In the genomic region with DNA sequence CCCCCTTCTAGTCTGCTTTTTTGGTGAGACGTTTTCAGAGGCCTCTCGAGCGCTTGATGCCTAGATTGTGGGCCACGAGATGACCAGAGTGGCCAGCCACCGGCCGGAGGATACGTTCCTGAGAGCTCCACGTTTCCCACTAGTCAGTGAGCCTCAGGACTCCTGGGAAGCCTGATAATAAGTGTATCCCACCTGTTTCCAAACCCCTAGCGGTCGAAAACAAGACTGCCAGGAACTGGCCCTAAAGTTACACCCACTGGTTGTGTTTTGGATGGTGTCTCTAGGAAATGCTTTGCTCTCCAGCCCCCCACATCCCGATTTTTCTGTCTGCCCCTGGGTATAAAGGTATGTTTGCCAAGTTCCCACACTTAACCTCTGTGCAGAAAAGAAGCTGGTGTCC, we compare ENCODE assay signal across 11 cellular contexts. TPM values are rescaled to one million over a fixed set of nuclear protein-coding genes. Genes with fewer than 3 reads are reported as not detected.
DNase-seq lines count a peak whose midpoint lies in the region; ATAC-seq, FAIRE-seq and TF ChIP-seq lines count a peak whose summit lies in the region.
"Had no signal": no experiment of that assay in that cellular context is flagged by ENCODE, and none has a peak within 500 bp of the region (broad histone marks: within the 10 kb centered on the region; RNA-seq: fewer than 3 reads in every experiment).

No MANE protein-coding gene starts in this region.

- H3K4me2 ChIP-seq in GM23338, result no peak overlapping the region
- H3K4me2 ChIP-seq in neuronal stem cell (ENCODE audit: insufficient read depth, low read length, poor library complexity, severe bottlenecking), result peak overlapping the region; percentile 2

- H3K27me3 Mint-ChIP-seq in GM23338 (ENCODE audit: insufficient read depth, low read depth, poor library complexity), result peaks cover 7% of the 10 kb centered on the region
- H3K27me3 Mint-ChIP-seq in endodermal cell (ENCODE audit: insufficient read depth), result no peaks in the 10 kb centered on the region

- no peaks in the 10 kb centered on the region for H3K9me2 ChIP-seq in GM23338 (ENCODE audit: insufficient read depth)

- H4K91ac ChIP-seq in neuronal stem cell (ENCODE audit: low read depth, low read length, poor library complexity), result no peak overlapping the region

- no peak overlapping the region for H3K23ac ChIP-seq in neuronal stem cell (ENCODE audit: low read depth, low read length, poor library complexity)

- H3K9me3 Mint-ChIP-seq in GM23338 (no peaks in the 10 kb centered on the region), endodermal cell (peaks cover 46% of the 10 kb centered on the region)

- ATAC-seq in GM23338 (peak; percentile 58), lower lobe of right lung (no peak)

- FAIRE-seq in HTR-8/SVneo (lab: Jason Lieb, UNC), result no peak

- no peaks in the 10 kb centered on the region for H3K79me1 ChIP-seq in neuronal stem cell (ENCODE audit: low read depth, low read length)

- no peak overlapping the region for H3K9ac ChIP-seq in endodermal cell (ENCODE audit: extremely low read depth, low read length, poor library complexity, severe bottlenecking)
- H3K9ac ChIP-seq in neuronal stem cell (ENCODE audit: low read depth, low read length, poor library complexity), result no peak overlapping the region

- H3K27ac ChIP-seq in GM23338 (ENCODE audit: low read depth) (no peak overlapping the region), endodermal cell (ENCODE audit: low read depth, low read length) (no peak overlapping the region), neuronal stem cell (replicated peaks; ENCODE audit: low read length) (no peak overlapping the region), coronary artery (no peak overlapping the region), lower lobe of right lung (no peak overlapping the region)

- no peak overlapping the region for H2BK120ac ChIP-seq in neuronal stem cell (ENCODE audit: low read depth, low read length)

- H3K4me1 ChIP-seq in GM23338 (ENCODE audit: insufficient read depth) (no peaks in the 10 kb centered on the region), endodermal cell (ENCODE audit: control insufficient read depth, insufficient read depth, low read length) (no peaks in the 10 kb centered on the region), neuronal stem cell (ENCODE audit: control insufficient read depth in 2 of 2, insufficient read depth in 1 of 2, low read depth in 1 of 2, low read length in 2 of 2) (no peaks in the 10 kb centered on the region), lower lobe of right lung (no peaks in the 10 kb centered on the region)

- H3K4me1 Mint-ChIP-seq in GM23338 (no peaks in the 10 kb centered on the region), endodermal cell (peaks cover 3% of the 10 kb centered on the region)

- no peaks in the 10 kb centered on the region for H4K20me1 ChIP-seq in GM23338 (replicated peaks; ENCODE audit: insufficient read depth)

- no peak overlapping the region for H3K4ac ChIP-seq in neuronal stem cell (ENCODE audit: low read length)

- H3K36me3 ChIP-seq in GM23338 (ENCODE audit: insufficient read depth) (no peaks in the 10 kb centered on the region), endodermal cell (ENCODE audit: control insufficient read depth, insufficient read depth, low read length) (no peaks in the 10 kb centered on the region), neuronal stem cell (replicated peaks in 1 of 2; ENCODE audit: control insufficient read depth in 2 of 2, insufficient read depth in 2 of 2, low read length in 2 of 2) (no peaks in the 10 kb centered on the region), lower lobe of right lung (no peaks in the 10 kb centered on the region)

- H3K4me3 Mint-ChIP-seq in GM23338, result no peak overlapping the region
- H3K4me3 Mint-ChIP-seq in endodermal cell, result peak overlapping the region; percentile 62

- no peak overlapping the region for H4K8ac ChIP-seq in neuronal stem cell (ENCODE audit: low read depth, low read length)

- H2AFZ ChIP-seq in GM23338 (no peak overlapping the region), neuronal stem cell (ENCODE audit: low read length) (peak overlapping the region; percentile 66)

- no peak overlapping the region for H3K14ac ChIP-seq in neuronal stem cell (ENCODE audit: low read length)

- H3K36me3 Mint-ChIP-seq in GM23338 (ENCODE audit: low read depth) (no peaks in the 10 kb centered on the region), endodermal cell (ENCODE audit: low read depth) (no peaks in the 10 kb centered on the region)

- H3K27me3 ChIP-seq in GM23338 (ENCODE audit: insufficient read depth) (no peaks in the 10 kb centered on the region), endodermal cell (ENCODE audit: control insufficient read depth, insufficient read depth, low read length, poor library complexity, severe bottlenecking) (no peaks in the 10 kb centered on the region), neuronal stem cell (ENCODE audit: control insufficient read depth in 3 of 3, insufficient read depth in 3 of 3, low read depth in 1 of 3, low read length in 3 of 3) (no peaks in the 10 kb centered on the region), lower lobe of right lung (ENCODE audit: low read depth) (no peaks in the 10 kb centered on the region)

- no peaks in the 10 kb centered on the region for H3F3A ChIP-seq in GM23338 (replicated peaks; ENCODE audit: low read depth)

- H2BK15ac ChIP-seq in neuronal stem cell (ENCODE audit: low read length), result no peak overlapping the region

- no peaks in the 10 kb centered on the region for H3K9me3 ChIP-seq in endodermal cell (ENCODE audit: control insufficient read depth, low read length)
- no peaks in the 10 kb centered on the region for H3K9me3 ChIP-seq in neuronal stem cell (replicated peaks in 1 of 2; ENCODE audit: control insufficient read depth in 2 of 2, insufficient read depth in 1 of 2, low read depth in 1 of 2, low read length in 2 of 2)
- H3K9me3 ChIP-seq in lower lobe of right lung, result no peaks in the 10 kb centered on the region

- H3K4me3 ChIP-seq in GM23338, result no peak overlapping the region
- H3K4me3 ChIP-seq in endodermal cell (ENCODE audit: low read length), result no peak overlapping the region
- H3K4me3 ChIP-seq in neuronal stem cell (ENCODE audit: low read length in 2 of 2), result no peak overlapping the region
- no peak overlapping the region for H3K4me3 ChIP-seq in coronary artery
- no peak overlapping the region for H3K4me3 ChIP-seq in lower lobe of right lung

- peak; percentile 45 to 47 for TF ChIP-seq CTCF in GM23338 (conservative IDR thresholded peaks at IDR 0.05; ENCODE audit: low read depth in 2 of 2)
- peak; percentile 67 for TF ChIP-seq CTCF in endodermal cell (conservative IDR thresholded peaks at IDR 0.05)
- no peak for TF ChIP-seq CTCF in coronary artery (IDR thresholded peaks at IDR 0.05)
- no peak for TF ChIP-seq CTCF in lower lobe of right lung (IDR thresholded peaks at IDR 0.05)

- no peak overlapping the region for H3K27ac Mint-ChIP-seq in GM23338
- H3K27ac Mint-ChIP-seq in endodermal cell, result no peak overlapping the region

- 64% methylated on average over 11 of the region's 11 CpGs; no CpG with 5 or more reads in 1 of the 2 experiments for WGBS in endodermal cell (ENCODE audit: insufficient coverage in 1 of 2, insufficient read length in 1 of 2), 2 experiments
- WGBS in neuronal stem cell (ENCODE audit: extremely low coverage in 2 of 2, insufficient read length in 2 of 2, insufficient replicate concordance in 1 of 2), 2 donors, result no CpG with 5 or more reads among the region's 11 CpGs

- DNase-seq in GM23338 (ENCODE audit: low spot score), result peak; percentile 63
- DNase-seq in NCI-H748 (lab: John Stamatoyannopoulos, UW; ENCODE audit: unreplicated experiment), result peak; percentile 75
- peak; percentile 75 for DNase-seq in endodermal cell
- DNase-seq in neuronal stem cell (ENCODE audit: low spot score), result peak; percentile 8
- DNase-seq in HTR-8/SVneo (ENCODE audit: insufficient read length, low spot score), result no peak
- DNase-seq in coronary artery (ENCODE audit: low spot score), result no peak
- no peak for DNase-seq in lower lobe of right lung
- DNase-seq: central memory CD4-positive, alpha-beta T cell; NCI-H1105; SHP77 had no signal

- H3K79me2 ChIP-seq in GM23338 (replicated peaks; ENCODE audit: insufficient read depth), result no peaks in the 10 kb centered on the region

- no peak overlapping the region for H3K18ac ChIP-seq in neuronal stem cell (ENCODE audit: low read length)

- no peak overlapping the region for H2BK12ac ChIP-seq in neuronal stem cell (ENCODE audit: low read length)

- intact Hi-C loops in lower lobe of right lung (cut with DNase I), result no loop called here

- no peak overlapping the region for H2BK5ac ChIP-seq in neuronal stem cell (ENCODE audit: low read length)

- H2AK5ac ChIP-seq in neuronal stem cell (ENCODE audit: low read depth, low read length), result no peak overlapping the region

TF ChIP-seq in GM23338, 12 proteins besides CTCF, POLR2A, EP300 and RAD21 (continues in another document):
- no peak for TF ChIP-seq STAT1 (IDR thresholded peaks at IDR 0.05; ENCODE audit: unreplicated experiment)
- TF ChIP-seq ZNF114 (CRISPR knock-in tag; IDR thresholded peaks at IDR 0.05), result no peak
- no peak for TF ChIP-seq NANOG (IDR thresholded peaks at IDR 0.05; ENCODE audit: borderline replicate concordance)
- no peak for TF ChIP-seq EZH2 (IDR thresholded peaks at IDR 0.05; ENCODE audit: low read depth, unreplicated experiment)

RNA-seq across cellular contexts. Expression of gene RS1, which starts 4.6 kb away (rescaled TPM):
- total RNA-seq in GM23338 (2014; rRNA removed; shearing (Covaris generic)), result not detected in 2 replicates
- polyA plus RNA-seq in GM23338 (2016; fragmentation: Nextera tagmentation; extraction: Ambion mirVana), result not detected in 2 replicates
- total RNA-seq in endodermal cell (not detected), lower lobe of right lung (3.9 TPM)
- not detected for polyA plus RNA-seq in endodermal cell (2013, experiment 1 of 2)
- polyA plus RNA-seq in endodermal cell (2013, experiment 2 of 2), result not detected
- 0.01 TPM for polyA plus RNA-seq in neuronal stem cell (2013, experiment 1 of 2)
- 0.03 TPM for polyA plus RNA-seq in neuronal stem cell (2013, experiment 2 of 2)
- total RNA-seq: pulmonary artery endothelial cell had no signal

RNA-seq across cellular contexts. Expression of gene PPEF1, which starts 31.0 kb away (rescaled TPM):
- 0.76 TPM in 1 of 2 replicates, not detected in the other for total RNA-seq in GM23338 (2014; rRNA removed; shearing (Covaris generic))
- not detected in 2 replicates for polyA plus RNA-seq in GM23338 (2016; fragmentation: Nextera tagmentation; extraction: Ambion mirVana)
- 1 to 10 TPM in 1 of 2 donors, under 1 TPM in 1; 0.81 to 4.4 TPM for total RNA-seq in endodermal cell
- polyA plus RNA-seq in endodermal cell (2013, experiment 1 of 2), result 0.78 TPM
- 1.4 TPM for polyA plus RNA-seq in endodermal cell (2013, experiment 2 of 2)
- 0.71 TPM for polyA plus RNA-seq in neuronal stem cell (2013, experiment 1 of 2)
- polyA plus RNA-seq in neuronal stem cell (2013, experiment 2 of 2), result 0.62 TPM
- total RNA-seq in lower lobe of right lung, result 0.71 TPM
- total RNA-seq: pulmonary artery endothelial cell had no signal

Comparison
In these comparisons a context has a peak if more than half of its experiments do, and no peak if none do; other contexts are left out.
1. DNase-seq: peak in GM23338 (single experiment), NCI-H748 (single experiment), endodermal cell (single experiment) and neuronal stem cell (single experiment); none in HTR-8/SVneo (single experiment), coronary artery (single experiment) and lower lobe of right lung (single experiment).
2. CTCF ChIP-seq: peak in GM23338 (2 of 2) and endodermal cell (single experiment); none in coronary artery (single experiment) and lower lobe of right lung (single experiment).